In the genomic region with DNA sequence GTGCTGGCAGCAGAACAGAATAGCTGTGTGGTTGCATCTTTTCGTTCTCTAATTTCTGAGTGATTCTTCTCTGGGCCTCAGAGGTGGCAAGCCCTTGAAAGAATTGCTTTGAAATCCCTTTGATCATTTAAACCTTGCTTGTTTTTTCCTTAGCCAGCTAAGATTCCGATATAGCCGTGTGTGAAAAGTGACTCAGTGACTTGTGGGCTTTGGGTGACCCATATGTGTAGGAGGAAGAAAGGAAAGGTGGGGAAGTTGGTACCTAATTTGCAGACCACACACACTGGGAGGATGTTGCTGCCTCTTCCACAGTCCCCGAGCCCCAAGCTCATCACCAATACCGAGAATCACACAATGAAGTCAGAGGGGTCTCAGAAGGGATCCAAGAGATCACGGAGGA, we compare ENCODE assay signal across 23 cellular contexts. TPM values are rescaled to one million over a fixed set of nuclear protein-coding genes. Genes with fewer than 3 reads are reported as not detected.
DNase-seq lines count a peak whose midpoint lies in the region; ATAC-seq and TF ChIP-seq lines count a peak whose summit lies in the region.
"Had no signal": no experiment of that assay in that cellular context is flagged by ENCODE, and none has a peak within 500 bp of the region (broad histone marks: within the 10 kb centered on the region; RNA-seq: fewer than 3 reads in every experiment).

No MANE protein-coding gene starts in this region.

- intact Hi-C loops in spleen (cut with DNase I; ENCODE audit: low total_unique reads), result no loop called here

- H3K9me3 Mint-ChIP-seq in activated T-helper 17 cell treated with anti-CD3 and anti-CD28 coated beads, Interleukin-2, amount 50 U/mL, for 72 hours, result peaks cover 5% of the 10 kb centered on the region

- H3K4me1 ChIP-seq in HEK293 (ENCODE audit: control insufficient read depth, insufficient read depth, low read length) (no peaks in the 10 kb centered on the region), spleen (no peaks in the 10 kb centered on the region)

- H3K27me3 ChIP-seq in spleen (replicated peaks in 1 of 7), result peaks cover 0 to 23% (median 0%) of the 10 kb centered on the region in 7 donors
- H3K27me3 ChIP-seq: ovary had no signal

- POLR2A ChIA-PET in HEK293 (lab: Yijun Ruan, JAX), result no interaction called here

- TF ChIP-seq CTCF in HEK293 (tag by site-specific recombination; IDR thresholded peaks at IDR 0.05) (no peak), spleen (IDR thresholded peaks at IDR 0.05 in 8 of 11, conservative IDR thresholded peaks at IDR 0.05 in 3 of 11) (no peak)

- H3K9me3 ChIP-seq in HEK293 (ENCODE audit: control insufficient read depth, insufficient read depth, low read depth, low read length) (no peaks in the 10 kb centered on the region), spleen (no peaks in the 10 kb centered on the region)
- H3K9me3 ChIP-seq: ovary had no signal

- WGBS in spleen, 5 donors, result 69 to 82% (median 75%) methylated on average over 6 of the region's 6 CpGs

- H3K27me3 Mint-ChIP-seq in activated T-helper 17 cell treated with anti-CD3 and anti-CD28 coated beads, Interleukin-2, amount 50 U/mL, for 72 hours, result peaks cover 45% of the 10 kb centered on the region

- peak overlapping the region; percentile 89 for H3K27ac Mint-ChIP-seq in activated T-helper 17 cell treated with anti-CD3 and anti-CD28 coated beads, Interleukin-2, amount 50 U/mL, for 72 hours
- H3K27ac Mint-ChIP-seq: CD8-positive, alpha-beta memory T cell; dendritic cell treated with granulocyte-macrophage colony-stimulating factor and Interleukin-4, amounts not matched to agents 40 ng/mL and 50 ng/mL, for 4 days had no signal

- TF ChIP-seq POLR2A in spleen (IDR thresholded peaks at IDR 0.05), result no peak

- H3K4me3 ChIP-seq in HEK293 (ENCODE audit: low read depth, low read length) (no peak overlapping the region), spleen (no peak overlapping the region)
- H3K4me3 ChIP-seq: ovary had no signal

- DNase-seq in DMS53 (lab: John Stamatoyannopoulos, UW), result peak; percentile 26
- DNase-seq in DMS53 treated with DMSO at 0.1 percent for 48 hours (lab: John Stamatoyannopoulos, UW; ENCODE audit: unreplicated experiment), result no peak
- peak; percentile 53 to 54 for DNase-seq in stimulated activated CD4-positive, alpha-beta T cell treated with anti-CD3 and anti-CD28 coated beads, Interleukin-2, amount 100 ng/mL, for 24 hours
- DNase-seq in effector CD4-positive, alpha-beta T cell, result no peak
- DNase-seq in spleen, result no peak
- DNase-seq in NCI-H748 treated with DMSO at 0.1 percent for 48 hours (lab: John Stamatoyannopoulos, UW), result no peak
- DNase-seq: AML-193; CD8-positive, alpha-beta memory T cell; head of caudate nucleus; left colon; mesenchymal stem cell; MM.1S; naive thymus-derived CD8-positive, alpha-beta T cell; NCI-H2171; NCI-H526; ovary; right cardiac atrium had no signal

- CTCF ChIA-PET in HEK293 (lab: Yijun Ruan, JAX), result interaction anchor here (1.0 to 3.1 kb wide), 3 partner anchors 9 to 14 kb away, joined by 3 to 12 read pairs (median 3); no protein-coding TSS in a partner anchor

- H3K27ac ChIP-seq in HEK293 (ENCODE audit: extremely low read depth, low read depth, low read length) (no peak overlapping the region), spleen (no peak overlapping the region)
- H3K27ac ChIP-seq: 22Rv1, ovary had no signal

- H3K36me3 ChIP-seq in HEK293 (ENCODE audit: control insufficient read depth in 2 of 2, insufficient read depth in 1 of 2, low read length in 2 of 2) (no peaks in the 10 kb centered on the region), spleen (no peaks in the 10 kb centered on the region)
- H3K36me3 ChIP-seq: ovary had no signal

- peak; percentile 83 for ATAC-seq in activated T-helper 17 cell treated with anti-CD3 and anti-CD28 coated beads, Interleukin-2, amount 50 U/mL, for 72 hours (replicated peaks)
- ATAC-seq: left colon; naive thymus-derived CD8-positive, alpha-beta T cell; right cardiac atrium had no signal

- peaks cover 19% of the 10 kb centered on the region for H3K4me1 Mint-ChIP-seq in activated T-helper 17 cell treated with anti-CD3 and anti-CD28 coated beads, Interleukin-2, amount 50 U/mL, for 72 hours

- H3K4me3 Mint-ChIP-seq in activated T-helper 17 cell treated with anti-CD3 and anti-CD28 coated beads, Interleukin-2, amount 50 U/mL, for 72 hours, result peak overlapping the region; percentile 72
- H3K4me3 Mint-ChIP-seq: CD8-positive, alpha-beta memory T cell; dendritic cell treated with granulocyte-macrophage colony-stimulating factor and Interleukin-4, amounts not matched to agents 40 ng/mL and 50 ng/mL, for 4 days; naive thymus-derived CD8-positive, alpha-beta T cell had no signal

- peaks cover 6% of the 10 kb centered on the region for H3K36me3 Mint-ChIP-seq in activated T-helper 17 cell treated with anti-CD3 and anti-CD28 coated beads, Interleukin-2, amount 50 U/mL, for 72 hours (ENCODE audit: low read depth)
- H3K36me3 Mint-ChIP-seq: naive thymus-derived CD8-positive, alpha-beta T cell had no signal

TF ChIP-seq in HEK293, 187 proteins besides CTCF, POLR2A, EP300 and RAD21:
- TF ChIP-seq ZFHX2 (tag by site-specific recombination; conservative IDR thresholded peaks at IDR 0.05) (peak; percentile 38; the same call in 1 of the 2 replicates), EGR2 (tag by site-specific recombination; IDR thresholded peaks at IDR 0.05; ENCODE audit: low read depth) (peak; percentile 36; the same call in 1 of the 2 replicates), ZFP3 (tag by site-specific recombination; IDR thresholded peaks at IDR 0.05; ENCODE audit: low read depth) (no peak), ZNF19 (tag by site-specific recombination; IDR thresholded peaks at IDR 0.05; ENCODE audit: low read depth) (no peak)

RNA-seq across cellular contexts. Expression of a gene that starts 18.8 kb away (rescaled TPM):
- not detected for total RNA-seq in activated T-helper 17 cell treated with anti-CD3 and anti-CD28 coated beads, Interleukin-2, amount 50 U/mL, for 72 hours
- total RNA-seq in spleen, result 1 to 10 TPM; 2.5 to 8.9 (median 5.4) TPM
- polyA plus RNA-seq in spleen, result 1 to 10 TPM in 1 of 3 donors, under 1 TPM in 2; 0.29 to 1.1 (median 0.96) TPM
- total RNA-seq: bronchial epithelial cell; H4; naive thymus-derived CD8-positive, alpha-beta T cell had no signal
- polyA plus RNA-seq: CD8-positive, alpha-beta memory T cell had no signal

Comparison
In these comparisons a context has a peak if more than half of its experiments do, and no peak if none do; other contexts are left out.
1. DNase-seq: peak in DMS53 (single experiment) and stimulated activated CD4-positive, alpha-beta T cell treated with anti-CD3 and anti-CD28 coated beads, Interleukin-2, amount 100 ng/mL, for 24 hours (2 of 2); none in DMS53 treated with DMSO at 0.1 percent for 48 hours (single experiment), effector CD4-positive, alpha-beta T cell (single experiment), spleen (single experiment) and NCI-H748 treated with DMSO at 0.1 percent for 48 hours (single experiment).